Comparison of ENCODE assay signal across 9 cellular contexts in genomic region chr9:127936347-127936852, GRCh38. TPM values are rescaled to one million over a fixed set of nuclear protein-coding genes. Genes with fewer than 3 reads are reported as not detected.
A peak's percentile ranks its signal among the peaks of the same experiment; 100 is the strongest.
DNase-seq lines count a peak whose midpoint lies in the region; ATAC-seq and TF ChIP-seq lines count a peak whose summit lies in the region.
"Had no signal": no experiment of that assay in that cellular context is flagged by ENCODE, and none has a peak within 500 bp of the region (broad histone marks: within the 10 kb centered on the region; RNA-seq: fewer than 3 reads in every experiment).

No MANE protein-coding gene starts in this region.

- no peak for TF ChIP-seq CTCF in epithelial cell of proximal tubule (conservative IDR thresholded peaks at IDR 0.05; ENCODE audit: low read depth, low read length)

- peak overlapping the region; percentile 88 for H3K9ac ChIP-seq in skeletal muscle satellite cell (ENCODE audit: low read depth, low read length)

- in situ Hi-C loops in HAP-1 (cut with MboI; ENCODE audit: low sequenced_read_pairs): no loop called here

- no peak overlapping the region for H3K27ac ChIP-seq in SJSA1

- H3K36me3 ChIP-seq in HAP-1 (replicated peaks) (peaks cover 13% of the 10 kb centered on the region), SJSA1 (peaks cover 18% of the 10 kb centered on the region), skeletal muscle satellite cell (ENCODE audit: insufficient read depth, low read length) (peaks cover 9% of the 10 kb centered on the region)

- peak overlapping the region; percentile 70 for H3K4me3 ChIP-seq in HAP-1
- peak overlapping the region; percentile 70; the same call in 1 of the 2 replicates for H3K4me3 ChIP-seq in SJSA1
- peak overlapping the region; percentile 96 for H3K4me3 ChIP-seq in epithelial cell of proximal tubule (ENCODE audit: low read depth, low read length)
- H3K4me3 ChIP-seq in skeletal muscle satellite cell (ENCODE audit: low read length): peak overlapping the region; percentile 90

- no peak for ATAC-seq in HG03342 (IDR thresholded peaks at IDR 0.05; ENCODE audit: unreplicated experiment)

- H3K4me1 ChIP-seq in HAP-1 (peaks cover 8% of the 10 kb centered on the region), SJSA1 (replicated peaks) (peaks cover 36% of the 10 kb centered on the region), skeletal muscle satellite cell (ENCODE audit: control insufficient read depth, insufficient read depth, low read length) (peaks cover 30% of the 10 kb centered on the region)

- H3K27me3 ChIP-seq in HAP-1 (ENCODE audit: low read depth) (no peaks in the 10 kb centered on the region), SJSA1 (replicated peaks) (no peaks in the 10 kb centered on the region), skeletal muscle satellite cell (ENCODE audit: control insufficient read depth, insufficient read depth, low read length) (no peaks in the 10 kb centered on the region)

- no peaks in the 10 kb centered on the region for H3K9me3 ChIP-seq in HAP-1
- no peaks in the 10 kb centered on the region for H3K9me3 ChIP-seq in SJSA1 (replicated peaks)
- H3K9me3 ChIP-seq in skeletal muscle satellite cell (replicated peaks; ENCODE audit: low read length): no peaks in the 10 kb centered on the region

- DNase-seq in HAP-1 (ENCODE audit: low spot score in 2 of 2) (no peak), SJSA1 (ENCODE audit: low read depth in 1 of 2, low spot score in 2 of 2) (no peak), epithelial cell of proximal tubule (ENCODE audit: low read depth) (no peak), cerebellar nuclear complex (lab: John Stamatoyannopoulos, UW) (no peak), NCI-H146 (lab: John Stamatoyannopoulos, UW) (no peak)
- DNase-seq: effector memory CD4-positive, alpha-beta T cell; SIG-M5 had no signal

- peak overlapping the region; percentile 86 for H3K4me2 ChIP-seq in skeletal muscle satellite cell (ENCODE audit: low read length)

RNA-seq across cellular contexts. Expression of gene DPM2, which starts 1.3 kb away (rescaled TPM):
- 20.4 and 24.5 TPM in 2 replicates for total RNA-seq in SJSA1 (2014; rRNA removed; shearing (Covaris generic))
- total RNA-seq in epithelial cell of proximal tubule: 26.2 and 26.5 TPM in 2 replicates
- 13.7 and 16.6 TPM in 2 replicates for total RNA-seq in skeletal muscle satellite cell (2012; rRNA removed)

RNA-seq across cellular contexts. Expression of gene PIP5KL1, which starts 5.8 kb away (rescaled TPM):
- total RNA-seq in SJSA1 (2014; rRNA removed; shearing (Covaris generic)): 1.6 and 18.4 TPM in 2 replicates
- total RNA-seq in epithelial cell of proximal tubule: 0.87 and 6.9 TPM in 2 replicates
- total RNA-seq in skeletal muscle satellite cell (2012; rRNA removed): 7.2 and 9.6 TPM in 2 replicates

RNA-seq across cellular contexts. Expression of gene ST6GALNAC4, which starts 19.6 kb away (rescaled TPM):
- 26.5 and 43.5 TPM in 2 replicates for total RNA-seq in SJSA1 (2014; rRNA removed; shearing (Covaris generic))
- 27.4 and 28.2 TPM in 2 replicates for total RNA-seq in epithelial cell of proximal tubule
- 59.2 and 77.3 TPM in 2 replicates for total RNA-seq in skeletal muscle satellite cell (2012; rRNA removed)

RNA-seq across cellular contexts. Expression of gene ST6GALNAC6, which starts 37.0 kb away (rescaled TPM):
- total RNA-seq in SJSA1 (2014; rRNA removed; shearing (Covaris generic)): 37.0 and 42.9 TPM in 2 replicates
- 23.5 and 25.8 TPM in 2 replicates for total RNA-seq in epithelial cell of proximal tubule
- 29.7 and 42.2 TPM in 2 replicates for total RNA-seq in skeletal muscle satellite cell (2012; rRNA removed)

RNA-seq across cellular contexts. Expression of gene EEIG1, which starts 44.4 kb away (rescaled TPM):
- 3.5 and 4.6 TPM in 2 replicates for total RNA-seq in SJSA1 (2014; rRNA removed; shearing (Covaris generic))
- total RNA-seq in epithelial cell of proximal tubule: 3.9 and 5.0 TPM in 2 replicates
- 6.3 and 6.6 TPM in 2 replicates for total RNA-seq in skeletal muscle satellite cell (2012; rRNA removed)
